Comparison of ENCODE assay signal across 24 cellular contexts in the genomic region with DNA sequence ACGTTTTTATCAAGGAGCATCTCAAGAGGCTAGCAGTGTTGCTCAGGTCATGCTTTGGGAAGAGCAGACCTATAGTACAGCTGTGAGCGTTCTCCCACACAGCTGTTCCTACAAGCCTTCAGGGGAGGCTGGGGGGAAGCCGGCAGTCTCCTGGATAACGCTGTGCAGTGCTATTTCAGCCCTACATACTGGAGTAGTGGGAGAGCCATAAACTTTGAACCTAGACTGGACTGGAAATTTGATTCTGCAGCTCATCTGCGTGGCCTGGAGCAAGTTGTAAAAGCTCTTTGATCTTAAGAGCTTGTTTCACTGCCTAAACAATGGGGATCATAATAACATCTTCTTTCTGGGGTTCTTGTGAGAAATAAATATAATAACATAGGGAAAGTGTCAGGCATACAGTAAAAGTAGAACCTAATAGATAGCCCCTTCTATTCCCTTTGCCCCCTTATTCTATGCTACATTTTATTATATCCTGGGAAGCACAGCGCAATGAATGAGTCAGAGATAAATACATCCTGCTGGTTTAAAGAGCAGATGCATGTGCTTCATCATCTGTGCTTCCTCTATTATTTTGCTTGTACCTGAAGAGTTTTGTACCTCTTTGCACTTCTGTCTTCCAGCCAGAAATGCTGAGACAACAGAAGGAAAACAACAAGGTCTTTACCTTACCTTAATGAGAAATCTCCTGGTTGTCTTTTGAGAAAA. TPM values are rescaled to one million over a fixed set of nuclear protein-coding genes. Genes with fewer than 3 reads are reported as not detected.
"Had no signal": no experiment of that assay in that cellular context is flagged by ENCODE, and none has a peak within 500 bp of the region (broad histone marks: within the 10 kb centered on the region; RNA-seq: fewer than 3 reads in every experiment).

No MANE protein-coding gene starts in this region.

- H3K4me1 ChIP-seq: esophagus squamous epithelium, right atrium auricular region, tibial nerve had no signal

- H3K27me3 Mint-ChIP-seq: activated CD4-positive, alpha-beta T cell treated with anti-CD3 and anti-CD28 coated beads, Interleukin-2, amount 10 ng/mL, durations not matched to agents 7 days and 5 days; progenitor cell of endocrine pancreas had no signal

- H3K4me1 Mint-ChIP-seq: activated B cell treated with CpG ODN at 0.5 μM for 24 hours; activated CD4-positive, alpha-beta T cell treated with anti-CD3 and anti-CD28 coated beads, Interleukin-2, amount 10 ng/mL, durations not matched to agents 7 days and 5 days; activated naive CD8-positive, alpha-beta T cell treated with anti-CD3 and anti-CD28 coated beads, Interleukin-2, amount 10 ng/mL, durations not matched to agents 7 days and 5 days had no signal

- H3K27me3 ChIP-seq: brain microvascular endothelial cell, esophagus squamous epithelium, right atrium auricular region, tibial nerve had no signal

- DNase-seq: activated B cell treated with CpG ODN at 0.5 μM for 24 hours; activated CD4-positive, alpha-beta T cell treated with anti-CD3 and anti-CD28 coated beads, Interleukin-2, amount 10 ng/mL, durations not matched to agents 7 days and 5 days; activated naive CD4-positive, alpha-beta T cell; activated naive CD8-positive, alpha-beta T cell treated with anti-CD3 and anti-CD28 coated beads, Interleukin-2, amount 10 ng/mL, durations not matched to agents 7 days and 5 days; anterior cingulate cortex; brain microvascular endothelial cell; cortex of kidney; effector CD4-positive, alpha-beta T cell; esophagus squamous epithelium; glutamatergic neuron; kidney glomerular epithelial cell; mesenchymal stem cell; occipital lobe; stimulated activated CD4-positive, alpha-beta T cell treated with anti-CD3 and anti-CD28 coated beads, Interleukin-4, amount 100 ng/mL, for 24 hours; stimulated activated naive CD4-positive, alpha-beta T cell had no signal

- H3K27ac Mint-ChIP-seq: activated B cell treated with CpG ODN at 0.5 μM for 24 hours; activated CD4-positive, alpha-beta T cell treated with anti-CD3 and anti-CD28 coated beads, Interleukin-2, amount 10 ng/mL, durations not matched to agents 7 days and 5 days; activated naive CD8-positive, alpha-beta T cell treated with anti-CD3 and anti-CD28 coated beads, Interleukin-2, amount 10 ng/mL, durations not matched to agents 7 days and 5 days; progenitor cell of endocrine pancreas had no signal

- H3K27ac ChIP-seq: brain microvascular endothelial cell, esophagus squamous epithelium, right atrium auricular region, skin epidermis, tibial nerve had no signal

- H3K36me3 Mint-ChIP-seq: activated naive CD8-positive, alpha-beta T cell treated with anti-CD3 and anti-CD28 coated beads, Interleukin-2, amount 10 ng/mL, durations not matched to agents 7 days and 5 days had no signal

- H3K4me3 ChIP-seq: esophagus squamous epithelium, right atrium auricular region, skin epidermis, tibial nerve had no signal

- H3K4me3 Mint-ChIP-seq: activated B cell treated with CpG ODN at 0.5 μM for 24 hours; activated CD4-positive, alpha-beta T cell treated with anti-CD3 and anti-CD28 coated beads, Interleukin-2, amount 10 ng/mL, durations not matched to agents 7 days and 5 days; activated naive CD8-positive, alpha-beta T cell treated with anti-CD3 and anti-CD28 coated beads, Interleukin-2, amount 10 ng/mL, durations not matched to agents 7 days and 5 days; nephron had no signal

- H3K9me3 Mint-ChIP-seq: activated B cell treated with CpG ODN at 0.5 μM for 24 hours; activated CD4-positive, alpha-beta T cell treated with anti-CD3 and anti-CD28 coated beads, Interleukin-2, amount 10 ng/mL, durations not matched to agents 7 days and 5 days; activated naive CD8-positive, alpha-beta T cell treated with anti-CD3 and anti-CD28 coated beads, Interleukin-2, amount 10 ng/mL, durations not matched to agents 7 days and 5 days had no signal

- H3K36me3 ChIP-seq: brain microvascular endothelial cell, esophagus squamous epithelium, right atrium auricular region, tibial nerve had no signal

- H3K9me3 ChIP-seq: esophagus squamous epithelium had no signal

RNA-seq across cellular contexts. Expression of gene AMBN, which starts 14.7 kb away (rescaled TPM):
- total RNA-seq: activated B cell treated with CpG ODN at 0.5 μM for 24 hours; activated CD4-positive, alpha-beta T cell treated with anti-CD3 and anti-CD28 coated beads, Interleukin-2, amount 10 ng/mL, durations not matched to agents 7 days and 5 days; activated CD8-positive, alpha-beta memory T cell treated with anti-CD3 and anti-CD28 coated beads for 36 hours; activated naive CD8-positive, alpha-beta T cell treated with anti-CD3 and anti-CD28 coated beads, Interleukin-2, amount 10 ng/mL, durations not matched to agents 7 days and 5 days; esophagus squamous epithelium; fibroblast of villous mesenchyme; liver; occipital lobe; progenitor cell of endocrine pancreas; right atrium auricular region; subcutaneous adipose tissue; tibial nerve had no signal
- polyA plus RNA-seq: liver had no signal

RNA-seq across cellular contexts. Expression of gene ENAM, which starts 51.2 kb away (rescaled TPM):
- total RNA-seq: activated B cell treated with CpG ODN at 0.5 μM for 24 hours; activated CD8-positive, alpha-beta memory T cell treated with anti-CD3 and anti-CD28 coated beads for 36 hours; activated naive CD8-positive, alpha-beta T cell treated with anti-CD3 and anti-CD28 coated beads, Interleukin-2, amount 10 ng/mL, durations not matched to agents 7 days and 5 days; esophagus squamous epithelium; occipital lobe; tibial nerve had no signal

RNA-seq across cellular contexts. Expression of gene AMTN, which starts 59.0 kb away (rescaled TPM):
- total RNA-seq: activated B cell treated with CpG ODN at 0.5 μM for 24 hours; activated CD4-positive, alpha-beta T cell treated with anti-CD3 and anti-CD28 coated beads, Interleukin-2, amount 10 ng/mL, durations not matched to agents 7 days and 5 days; activated CD8-positive, alpha-beta memory T cell treated with anti-CD3 and anti-CD28 coated beads for 36 hours; activated naive CD8-positive, alpha-beta T cell treated with anti-CD3 and anti-CD28 coated beads, Interleukin-2, amount 10 ng/mL, durations not matched to agents 7 days and 5 days; fibroblast of villous mesenchyme; liver; occipital lobe; progenitor cell of endocrine pancreas; right atrium auricular region; subcutaneous adipose tissue; tibial nerve had no signal
- polyA plus RNA-seq: liver had no signal
